In genomic region chr7:44764081-44764480, GRCh38 we compare ENCODE assay signal across 36 cellular contexts.
"Had no signal": no experiment of that assay in that cellular context is flagged by ENCODE, and none has a peak within 500 bp of the region (broad histone marks: within the 10 kb centered on the region; RNA-seq: fewer than 3 reads in every experiment).

No MANE protein-coding gene starts in this region.

- H3K27ac ChIP-seq: cardiac muscle cell, PC-9, VCaP had no signal

- DNase-seq: activated B cell treated with CpG ODN at 0.5 μM for 24 hours; activated CD4-positive, alpha-beta T cell treated with anti-CD3 and anti-CD28 coated beads for 48 hours; activated CD4-positive, alpha-beta T cell treated with anti-CD3 and anti-CD28 coated beads, Interleukin-2, amount 50 U/mL, for 4 hours; activated CD4-positive, CD25-positive, alpha-beta regulatory T cell treated with anti-CD3 and anti-CD28 coated beads, Interleukin-2, amount 50 U/mL, for 72 hours; activated CD8-positive, alpha-beta T cell treated with anti-CD3 and anti-CD28 coated beads for 36 hours; activated effector memory CD4-positive, alpha-beta T cell treated with anti-CD3 and anti-CD28 coated beads, Interleukin-2, amount 50 U/mL, for 16 hours; activated naive CD4-positive, alpha-beta T cell; activated naive CD4-positive, alpha-beta T cell treated with anti-CD3 and anti-CD28 coated beads, Interleukin-2, amount 50 U/mL, for 16 hours; activated naive CD8-positive, alpha-beta T cell treated with anti-CD3 and anti-CD28 coated beads for 36 hours; activated T-cell treated with anti-CD3 and anti-CD28 coated beads, Interleukin-2, amount 50 U/mL, for 1 hour; activated T-cell treated with anti-CD3 and anti-CD28 coated beads, Interleukin-2, amount 50 U/mL, for 72 hours; amniotic stem cell; aorta; Kasumi-1; MG63; NCI-H1048; NCI-H1436 treated with DMSO at 0.1 percent for 48 hours; NCI-H1694 treated with DMSO at 0.1 percent for 48 hours; NCI-H2029; NCI-H2107; NCI-H2171; NCI-H510A; NCI-H526; NCI-H748 treated with DMSO at 0.1 percent for 48 hours; NK-92 treated with Interleukin-12 subunit alpha and Interleukin-12 subunit beta, amount 100 ng/mL, for 24 hours; PC-9; Right ventricle myocardium superior; SW 1271; T-helper 1 cell; T-helper 2 cell; T-helper 9 cell had no signal

- H3K4me3 Mint-ChIP-seq: activated B cell treated with CpG ODN at 0.5 μM for 24 hours; activated CD8-positive, alpha-beta T cell treated with anti-CD3 and anti-CD28 coated beads for 36 hours; activated naive CD8-positive, alpha-beta T cell treated with anti-CD3 and anti-CD28 coated beads for 36 hours; activated T-cell treated with anti-CD3 and anti-CD28 coated beads, Interleukin-2, amount 50 U/mL, for 72 hours; activated T-helper 17 cell treated with anti-CD3 and anti-CD28 coated beads, Interleukin-2, amount 50 U/mL, for 72 hours; central memory CD8-positive, alpha-beta T cell had no signal

- H3K27me3 Mint-ChIP-seq: activated B cell treated with CpG ODN at 0.5 μM for 24 hours; activated CD8-positive, alpha-beta T cell treated with anti-CD3 and anti-CD28 coated beads for 36 hours; activated naive CD8-positive, alpha-beta T cell treated with anti-CD3 and anti-CD28 coated beads for 36 hours; activated T-helper 17 cell treated with anti-CD3 and anti-CD28 coated beads, Interleukin-2, amount 50 U/mL, for 72 hours; central memory CD8-positive, alpha-beta T cell had no signal

- FAIRE-seq: RCC 7860 had no signal

- ATAC-seq: activated CD8-positive, alpha-beta T cell treated with anti-CD3 and anti-CD28 coated beads for 36 hours; activated T-cell treated with anti-CD3 and anti-CD28 coated beads, Interleukin-2, amount 50 U/mL, for 72 hours; activated T-helper 17 cell treated with anti-CD3 and anti-CD28 coated beads, Interleukin-2, amount 50 U/mL, for 72 hours had no signal

- H3K4me1 Mint-ChIP-seq: activated T-helper 17 cell treated with anti-CD3 and anti-CD28 coated beads, Interleukin-2, amount 50 U/mL, for 72 hours had no signal

- H2AFZ ChIP-seq: PC-9 had no signal

- H3K27ac Mint-ChIP-seq: activated B cell treated with CpG ODN at 0.5 μM for 24 hours; activated CD8-positive, alpha-beta T cell treated with anti-CD3 and anti-CD28 coated beads for 36 hours; activated naive CD8-positive, alpha-beta T cell treated with anti-CD3 and anti-CD28 coated beads for 36 hours; activated T-cell treated with anti-CD3 and anti-CD28 coated beads, Interleukin-2, amount 50 U/mL, for 72 hours; activated T-helper 17 cell treated with anti-CD3 and anti-CD28 coated beads, Interleukin-2, amount 50 U/mL, for 72 hours had no signal

- H3K27me3 ChIP-seq: cardiac muscle cell, MG63 had no signal

- H3K4me3 ChIP-seq: cardiac muscle cell, MG63, PC-9 had no signal

- H3K9me3 ChIP-seq: MG63 had no signal

- H3K9me3 Mint-ChIP-seq: activated B cell treated with CpG ODN at 0.5 μM for 24 hours; activated CD8-positive, alpha-beta T cell treated with anti-CD3 and anti-CD28 coated beads for 36 hours; activated naive CD8-positive, alpha-beta T cell treated with anti-CD3 and anti-CD28 coated beads for 36 hours; activated T-cell treated with anti-CD3 and anti-CD28 coated beads, Interleukin-2, amount 50 U/mL, for 72 hours; activated T-helper 17 cell treated with anti-CD3 and anti-CD28 coated beads, Interleukin-2, amount 50 U/mL, for 72 hours; central memory CD8-positive, alpha-beta T cell had no signal

- H3K4me2 ChIP-seq: PC-9 had no signal
